Comparison of ENCODE assay signal across 8 cellular contexts in genomic region chr17:1736348-1737281, GRCh38. TPM values are rescaled to one million over a fixed set of nuclear protein-coding genes. Genes with fewer than 3 reads are reported as not detected.
DNase-seq lines count a peak whose midpoint lies in the region; ATAC-seq and TF ChIP-seq lines count a peak whose summit lies in the region.

No MANE protein-coding gene starts in this region.

- no peak overlapping the region for H3T11ph ChIP-seq in H9 (ENCODE audit: low read length)

- H3K4me2 ChIP-seq in H9 (ENCODE audit: insufficient read depth, insufficient read length, low read length) = no peak overlapping the region

- H3K27me3 Mint-ChIP-seq in H9 (ENCODE audit: low read depth) = no peaks in the 10 kb centered on the region; the same call in 1 of the 2 replicates

- peak; percentile 78 to 87 for DNase-seq in HL-60 (ENCODE audit: low read depth in 1 of 2, low spot score in 1 of 2)
- peak; percentile 34 for DNase-seq in activated T-helper 9 cell treated with anti-CD3 and anti-CD28 coated beads, Interleukin-2, amount 50 U/mL, for 16 hours (ENCODE audit: low read depth)
- DNase-seq in right atrium auricular region (ENCODE audit: low spot score) = no peak
- peak in 2 of 3 experiments; percentile 38 to 64 for DNase-seq in stimulated activated CD4-positive, alpha-beta T cell treated with anti-CD3 and anti-CD28 coated beads, TNF-alpha, amount 100 ng/mL, for 24 hours (ENCODE audit: low read depth in 3 of 3)
- no peak for DNase-seq in H9
- no peak for DNase-seq in NK-92 (lab: John Stamatoyannopoulos, UW; ENCODE audit: unreplicated experiment)

- H3K23ac ChIP-seq in H9 (ENCODE audit: insufficient read length, low read depth, low read length) = no peak overlapping the region

- TF ChIP-seq CTCF in HL-60 (IDR thresholded peaks at IDR 0.05; ENCODE audit: insufficient read depth, low read length) (no peak), right atrium auricular region (IDR thresholded peaks at IDR 0.05) (no peak), H9 (conservative IDR thresholded peaks at IDR 0.05) (no peak)

- no peak overlapping the region for H3K4ac ChIP-seq in H9 (ENCODE audit: low read depth, low read length)

- H3K27me3 ChIP-seq in ACC112 (ENCODE audit: insufficient read depth, low read length) (no peaks in the 10 kb centered on the region), HL-60 (ENCODE audit: insufficient read depth, poor library complexity, severe bottlenecking) (no peaks in the 10 kb centered on the region), right atrium auricular region (no peaks in the 10 kb centered on the region), H9 (ENCODE audit: insufficient read depth, low read length) (no peaks in the 10 kb centered on the region)

- peaks cover 9% of the 10 kb centered on the region; the same call in 1 of the 2 replicates for H3K36me3 ChIP-seq in ACC112 (ENCODE audit: insufficient read depth, low read length)
- peaks cover 36% of the 10 kb centered on the region for H3K36me3 ChIP-seq in right atrium auricular region

- no peak overlapping the region for H4K8ac ChIP-seq in H9 (replicated peaks; ENCODE audit: insufficient read length, low read depth, low read length)

- H4K91ac ChIP-seq in H9 (ENCODE audit: insufficient read length, low read depth, low read length) = no peak overlapping the region

- H3K9ac ChIP-seq in H9 (ENCODE audit: extremely low read depth, insufficient read length, low read length) = no peak overlapping the region

- peaks cover 0 to 13% of the 10 kb centered on the region in 2 experiments; a peak in 1 of 5 replicates for H3K9me3 Mint-ChIP-seq in H9

- no peaks in the 10 kb centered on the region for H3K79me1 ChIP-seq in H9 (ENCODE audit: insufficient read depth, low read depth, low read length, poor library complexity, severe bottlenecking)

- no peak overlapping the region for H2AFZ ChIP-seq in ACC112 (ENCODE audit: low read length, unreplicated experiment)
- no peak overlapping the region for H2AFZ ChIP-seq in H9 (ENCODE audit: low read length)

- H3K4me1 Mint-ChIP-seq in H9 = peaks cover 6 to 12% of the 10 kb centered on the region in 2 experiments; a peak in 1 of 4 replicates

- no peaks in the 10 kb centered on the region for H3K23me2 ChIP-seq in H9 (ENCODE audit: insufficient read length, low read depth, low read length, poor library complexity, severe bottlenecking)

- no peak overlapping the region for H3K56ac ChIP-seq in H9 (ENCODE audit: insufficient read length, low read depth, low read length)

- no CpG with 5 or more reads among the region's 25 CpGs for WGBS in H9 (ENCODE audit: extremely low coverage, insufficient read length, low lambda C conversion rate)

- peak overlapping the region in 1 of 3 experiments; percentile 83; a peak in 3 of 7 replicates for H3K27ac Mint-ChIP-seq in H9

- H2BK5ac ChIP-seq in H9 (ENCODE audit: insufficient read length, low read length) = no peak overlapping the region

- H3K4me1 ChIP-seq in ACC112 (ENCODE audit: control insufficient read depth, insufficient read depth, low read length, unreplicated experiment) (peaks cover 15% of the 10 kb centered on the region), right atrium auricular region (peaks cover 0 to 28% of the 10 kb centered on the region in 2 donors), H9 (ENCODE audit: insufficient read depth, low read length) (no peaks in the 10 kb centered on the region; the same call in 1 of the 2 replicates)

- H2BK20ac ChIP-seq in H9 (ENCODE audit: low read depth, low read length, poor library complexity, severe bottlenecking) = no peak overlapping the region

- H3K18ac ChIP-seq in H9 (ENCODE audit: insufficient read length, low read depth, low read length) = no peak overlapping the region

- H3K4me3 ChIP-seq in ACC112 (ENCODE audit: low read depth, low read length) = no peak overlapping the region
- H3K4me3 ChIP-seq in HL-60 (replicated peaks; ENCODE audit: insufficient read depth, low read length) = no peak overlapping the region
- no peak overlapping the region for H3K4me3 ChIP-seq in right atrium auricular region

- peak overlapping the region; percentile 32; the same call in 1 of the 2 replicates for H3K27ac ChIP-seq in ACC112 (ENCODE audit: low read depth, low read length)
- peak overlapping the region; percentile 72 for H3K27ac ChIP-seq in HL-60 (replicated peaks)
- H3K27ac ChIP-seq in right atrium auricular region = peak overlapping the region; percentile 8 to 35
- H3K27ac ChIP-seq in H9 (ENCODE audit: insufficient read length, low read depth, low read length) = no peak overlapping the region

- H3K79me2 ChIP-seq in ACC112 (ENCODE audit: control insufficient read depth, insufficient read depth, low read length, unreplicated experiment) = no peaks in the 10 kb centered on the region
- no peaks in the 10 kb centered on the region for H3K79me2 ChIP-seq in H9 (ENCODE audit: insufficient read depth, low read length)

- no peak overlapping the region for H2AK5ac ChIP-seq in H9 (ENCODE audit: insufficient read length, low read length)

- H4K20me1 ChIP-seq in H9 (ENCODE audit: control insufficient read depth, insufficient read depth, insufficient read length) = no peaks in the 10 kb centered on the region

- no peak overlapping the region for H2BK12ac ChIP-seq in H9 (ENCODE audit: insufficient read length, low read depth, low read length)

- no peak overlapping the region for H2BK120ac ChIP-seq in H9 (ENCODE audit: low read depth, low read length, poor library complexity, severe bottlenecking)

- no peak overlapping the region; the same call in 1 of the 2 replicates for H3K14ac ChIP-seq in H9 (ENCODE audit: insufficient read depth, low read length)

- no peaks in the 10 kb centered on the region for H3K9me3 ChIP-seq in right atrium auricular region
- H3K9me3 ChIP-seq in H9 (ENCODE audit: control insufficient read depth, low read depth, low read length) = no peaks in the 10 kb centered on the region

- no peak overlapping the region for H4K5ac ChIP-seq in H9 (ENCODE audit: insufficient read length, low read depth, low read length)

- no peak overlapping the region for H3K4me3 Mint-ChIP-seq in H9

- ATAC-seq in GM19324 (IDR thresholded peaks at IDR 0.05; ENCODE audit: low FRiP score, unreplicated experiment) = no peak

- peaks cover 0 to 7% (median 3%) of the 10 kb centered on the region in 3 experiments; a peak in 3 of 7 replicates for H3K36me3 Mint-ChIP-seq in H9 (ENCODE audit: insufficient read depth in 1 of 3, low read depth in 3 of 3)

- H2BK15ac ChIP-seq in H9 (ENCODE audit: low read depth, low read length) = no peak overlapping the region

RNA-seq across cellular contexts. Expression of gene SERPINF2, which starts 6.1 kb away (rescaled TPM):
- 1 to 10 TPM; 1.0 to 1.5 TPM for total RNA-seq in right atrium auricular region
- total RNA-seq in H9 (2021) = 0.50 and 0.68 TPM in 2 replicates

RNA-seq across cellular contexts. Expression of gene WDR81, which starts 12.1 kb away (rescaled TPM):
- 10 to 100 TPM; 10.9 to 17.9 TPM for total RNA-seq in right atrium auricular region
- total RNA-seq in H9 (2021) = 20.2 and 22.5 TPM in 2 replicates

RNA-seq across cellular contexts. Expression of gene SERPINF1, which starts 25.2 kb away (rescaled TPM):
- total RNA-seq in right atrium auricular region (100 to 1,000 TPM; 348 to 498 TPM), H9 (2021) (19.6 and 22.5 TPM in 2 replicates)

RNA-seq across cellular contexts. Expression of gene TLCD2, which starts 26.4 kb away (rescaled TPM):
- total RNA-seq in right atrium auricular region (1 to 10 TPM; 1.1 to 3.7 TPM), H9 (2021) (1.3 and 1.5 TPM in 2 replicates)

RNA-seq across cellular contexts. Expression of gene PRPF8, which starts 51.9 kb away (rescaled TPM):
- total RNA-seq in right atrium auricular region (100 to 1,000 TPM in 1 of 2 donors, 10 to 100 TPM in 1; 90.1 to 144 TPM), H9 (2021) (402 and 408 TPM in 2 replicates)

Comparison
In these comparisons a context has a peak if more than half of its experiments do, and no peak if none do; other contexts are left out.
1. DNase-seq: peak in HL-60 (2 of 2), activated T-helper 9 cell treated with anti-CD3 and anti-CD28 coated beads, Interleukin-2, amount 50 U/mL, for 16 hours (single experiment) and stimulated activated CD4-positive, alpha-beta T cell treated with anti-CD3 and anti-CD28 coated beads, TNF-alpha, amount 100 ng/mL, for 24 hours (2 of 3); none in right atrium auricular region (single experiment), H9 (single experiment) and NK-92 (single experiment).
2. RNA of gene SERPINF1, which starts 25.2 kb away (total RNA-seq): 348 to 498 TPM in right atrium auricular region; 19.6 to 22.5 TPM in H9; every median in the first group is over 10 times any median in the second.